1 cellular context compared by ENCODE assay signal in the genomic region with DNA sequence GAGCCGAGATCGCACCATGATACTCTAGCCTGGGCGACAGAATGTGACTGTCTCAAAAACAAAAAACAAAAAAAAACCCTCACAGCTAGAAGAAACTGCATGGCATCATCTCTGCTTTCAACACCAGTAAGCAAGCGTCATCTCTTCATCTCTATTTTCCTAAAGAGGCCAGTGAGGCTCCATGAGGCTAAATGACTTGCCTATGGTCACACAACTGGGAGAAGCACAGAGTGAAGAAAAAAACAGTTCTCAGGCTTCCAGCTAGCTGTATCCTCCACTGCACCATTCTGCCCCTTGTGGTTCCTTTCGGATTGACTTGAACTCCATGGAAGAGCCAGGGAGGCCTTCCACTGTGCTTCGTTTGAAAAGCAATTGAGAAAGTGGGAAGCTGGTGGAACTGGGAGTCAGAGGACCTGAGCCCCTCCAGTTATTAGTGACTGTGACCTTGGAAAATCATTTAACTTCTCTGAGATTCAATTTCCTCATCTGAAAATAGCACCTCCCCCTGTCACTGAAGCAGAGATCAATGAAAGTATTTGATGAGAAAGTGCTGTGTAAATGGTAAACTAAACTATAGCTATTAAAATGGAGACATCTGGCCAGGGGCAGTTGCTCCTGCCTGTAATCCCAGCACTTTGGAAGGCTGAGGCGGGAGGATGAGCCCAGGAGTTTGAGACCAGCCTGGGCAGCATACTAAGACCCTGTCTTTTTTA.
TF ChIP-seq lines count a peak whose summit lies in the region.

No MANE protein-coding gene starts in this region.

TF ChIP-seq in GM12878, 131 proteins besides CTCF, POLR2A, EP300 and RAD21 (continued from another document):
- TF ChIP-seq, protein P1, sequence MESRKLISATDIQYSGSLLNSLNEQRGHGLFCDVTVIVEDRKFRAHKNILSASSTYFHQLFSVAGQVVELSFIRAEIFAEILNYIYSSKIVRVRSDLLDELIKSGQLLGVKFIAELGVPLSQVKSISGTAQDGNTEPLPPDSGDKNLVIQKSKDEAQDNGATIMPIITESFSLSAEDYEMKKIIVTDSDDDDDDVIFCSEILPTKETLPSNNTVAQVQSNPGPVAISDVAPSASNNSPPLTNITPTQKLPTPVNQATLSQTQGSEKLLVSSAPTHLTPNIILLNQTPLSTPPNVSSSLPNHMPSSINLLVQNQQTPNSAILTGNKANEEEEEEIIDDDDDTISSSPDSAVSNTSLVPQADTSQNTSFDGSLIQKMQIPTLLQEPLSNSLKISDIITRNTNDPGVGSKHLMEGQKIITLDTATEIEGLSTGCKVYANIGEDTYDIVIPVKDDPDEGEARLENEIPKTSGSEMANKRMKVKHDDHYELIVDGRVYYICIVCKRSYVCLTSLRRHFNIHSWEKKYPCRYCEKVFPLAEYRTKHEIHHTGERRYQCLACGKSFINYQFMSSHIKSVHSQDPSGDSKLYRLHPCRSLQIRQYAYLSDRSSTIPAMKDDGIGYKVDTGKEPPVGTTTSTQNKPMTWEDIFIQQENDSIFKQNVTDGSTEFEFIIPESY (IDR thresholded peaks at IDR 0.05), result no peak
- TF ChIP-seq BCL11A (IDR thresholded peaks at IDR 0.05; ENCODE audit: low read depth, low read length) (no peak), FOXM1 (IDR thresholded peaks at IDR 0.05; ENCODE audit: low read depth, low read length) (no peak), SRF (IDR thresholded peaks at IDR 0.05; ENCODE audit: low read depth in 2 of 2, low read length in 2 of 2) (no peak), BRCA1 (IDR thresholded peaks at IDR 0.05; ENCODE audit: low read depth, low read length) (no peak), IKZF1 (conservative IDR thresholded peaks at IDR 0.05) (peak; percentile 69), CHD1 (IDR thresholded peaks at IDR 0.05; ENCODE audit: low read depth, low read length) (no peak), CHD4 (IDR thresholded peaks at IDR 0.05) (no peak), NFYA (IDR thresholded peaks at IDR 0.05; ENCODE audit: borderline replicate concordance, low read depth, low read length) (no peak), HDAC2 (IDR thresholded peaks at IDR 0.05) (no peak), BHLHE40 (IDR thresholded peaks at IDR 0.05; ENCODE audit: borderline replicate concordance in 1 of 2, low read depth in 2 of 2, low read length in 1 of 2) (no peak), RUNX3 (IDR thresholded peaks at IDR 0.05; ENCODE audit: low read length) (peak; percentile 64), EED (IDR thresholded peaks at IDR 0.05; ENCODE audit: low read depth) (peak; percentile 73; the same call in 1 of the 2 replicates), YY1 (IDR thresholded peaks at IDR 0.05; ENCODE audit: low read depth, low read length) (peak; percentile 67), MYB (IDR thresholded peaks at IDR 0.05; ENCODE audit: borderline replicate concordance, low read depth, low read length) (no peak), SMC3 (IDR thresholded peaks at IDR 0.05; ENCODE audit: borderline replicate concordance, low read length) (peak; percentile 34; the same call in 1 of the 2 replicates), ZNF384 (IDR thresholded peaks at IDR 0.05; ENCODE audit: borderline replicate concordance, low read depth, low read length) (peak; percentile 41; the same call in 1 of the 2 replicates), HDGF (IDR thresholded peaks at IDR 0.05) (peak; percentile 36; the same call in 1 of the 2 replicates), SREBF1 (IDR thresholded peaks at IDR 0.05; ENCODE audit: low read length) (no peak), IKZF2 (IDR thresholded peaks at IDR 0.05) (peak; percentile 51 to 53; a peak in 2 of 4 replicates)
- TF ChIP-seq, protein P2, sequence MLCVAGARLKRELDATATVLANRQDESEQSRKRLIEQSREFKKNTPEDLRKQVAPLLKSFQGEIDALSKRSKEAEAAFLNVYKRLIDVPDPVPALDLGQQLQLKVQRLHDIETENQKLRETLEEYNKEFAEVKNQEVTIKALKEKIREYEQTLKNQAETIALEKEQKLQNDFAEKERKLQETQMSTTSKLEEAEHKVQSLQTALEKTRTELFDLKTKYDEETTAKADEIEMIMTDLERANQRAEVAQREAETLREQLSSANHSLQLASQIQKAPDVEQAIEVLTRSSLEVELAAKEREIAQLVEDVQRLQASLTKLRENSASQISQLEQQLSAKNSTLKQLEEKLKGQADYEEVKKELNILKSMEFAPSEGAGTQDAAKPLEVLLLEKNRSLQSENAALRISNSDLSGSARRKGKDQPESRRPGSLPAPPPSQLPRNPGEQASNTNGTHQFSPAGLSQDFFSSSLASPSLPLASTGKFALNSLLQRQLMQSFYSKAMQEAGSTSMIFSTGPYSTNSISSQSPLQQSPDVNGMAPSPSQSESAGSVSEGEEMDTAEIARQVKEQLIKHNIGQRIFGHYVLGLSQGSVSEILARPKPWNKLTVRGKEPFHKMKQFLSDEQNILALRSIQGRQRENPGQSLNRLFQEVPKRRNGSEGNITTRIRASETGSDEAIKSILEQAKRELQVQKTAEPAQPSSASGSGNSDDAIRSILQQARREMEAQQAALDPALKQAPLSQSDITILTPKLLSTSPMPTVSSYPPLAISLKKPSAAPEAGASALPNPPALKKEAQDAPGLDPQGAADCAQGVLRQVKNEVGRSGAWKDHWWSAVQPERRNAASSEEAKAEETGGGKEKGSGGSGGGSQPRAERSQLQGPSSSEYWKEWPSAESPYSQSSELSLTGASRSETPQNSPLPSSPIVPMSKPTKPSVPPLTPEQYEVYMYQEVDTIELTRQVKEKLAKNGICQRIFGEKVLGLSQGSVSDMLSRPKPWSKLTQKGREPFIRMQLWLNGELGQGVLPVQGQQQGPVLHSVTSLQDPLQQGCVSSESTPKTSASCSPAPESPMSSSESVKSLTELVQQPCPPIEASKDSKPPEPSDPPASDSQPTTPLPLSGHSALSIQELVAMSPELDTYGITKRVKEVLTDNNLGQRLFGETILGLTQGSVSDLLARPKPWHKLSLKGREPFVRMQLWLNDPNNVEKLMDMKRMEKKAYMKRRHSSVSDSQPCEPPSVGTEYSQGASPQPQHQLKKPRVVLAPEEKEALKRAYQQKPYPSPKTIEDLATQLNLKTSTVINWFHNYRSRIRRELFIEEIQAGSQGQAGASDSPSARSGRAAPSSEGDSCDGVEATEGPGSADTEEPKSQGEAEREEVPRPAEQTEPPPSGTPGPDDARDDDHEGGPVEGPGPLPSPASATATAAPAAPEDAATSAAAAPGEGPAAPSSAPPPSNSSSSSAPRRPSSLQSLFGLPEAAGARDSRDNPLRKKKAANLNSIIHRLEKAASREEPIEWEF (IDR thresholded peaks at IDR 0.05; ENCODE audit: insufficient replicate concordance, low read depth, low read length), result no peak
- TF ChIP-seq, protein P3, sequence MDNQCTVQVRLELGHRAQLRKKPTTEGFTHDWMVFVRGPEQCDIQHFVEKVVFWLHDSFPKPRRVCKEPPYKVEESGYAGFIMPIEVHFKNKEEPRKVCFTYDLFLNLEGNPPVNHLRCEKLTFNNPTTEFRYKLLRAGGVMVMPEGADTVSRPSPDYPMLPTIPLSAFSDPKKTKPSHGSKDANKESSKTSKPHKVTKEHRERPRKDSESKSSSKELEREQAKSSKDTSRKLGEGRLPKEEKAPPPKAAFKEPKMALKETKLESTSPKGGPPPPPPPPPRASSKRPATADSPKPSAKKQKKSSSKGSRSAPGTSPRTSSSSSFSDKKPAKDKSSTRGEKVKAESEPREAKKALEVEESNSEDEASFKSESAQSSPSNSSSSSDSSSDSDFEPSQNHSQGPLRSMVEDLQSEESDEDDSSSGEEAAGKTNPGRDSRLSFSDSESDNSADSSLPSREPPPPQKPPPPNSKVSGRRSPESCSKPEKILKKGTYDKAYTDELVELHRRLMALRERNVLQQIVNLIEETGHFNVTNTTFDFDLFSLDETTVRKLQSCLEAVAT (IDR thresholded peaks at IDR 0.05), result no peak
- TF ChIP-seq, protein P4, sequence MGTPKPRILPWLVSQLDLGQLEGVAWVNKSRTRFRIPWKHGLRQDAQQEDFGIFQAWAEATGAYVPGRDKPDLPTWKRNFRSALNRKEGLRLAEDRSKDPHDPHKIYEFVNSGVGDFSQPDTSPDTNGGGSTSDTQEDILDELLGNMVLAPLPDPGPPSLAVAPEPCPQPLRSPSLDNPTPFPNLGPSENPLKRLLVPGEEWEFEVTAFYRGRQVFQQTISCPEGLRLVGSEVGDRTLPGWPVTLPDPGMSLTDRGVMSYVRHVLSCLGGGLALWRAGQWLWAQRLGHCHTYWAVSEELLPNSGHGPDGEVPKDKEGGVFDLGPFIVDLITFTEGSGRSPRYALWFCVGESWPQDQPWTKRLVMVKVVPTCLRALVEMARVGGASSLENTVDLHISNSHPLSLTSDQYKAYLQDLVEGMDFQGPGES (IDR thresholded peaks at IDR 0.05), result no peak
TF ChIP-seq in GM12878: peak in this region for 8.
